ENCODE assay signal across 9 cellular contexts in genomic region chr15:78944669-78945407, GRCh38. TPM values are rescaled to one million over a fixed set of nuclear protein-coding genes. Genes with fewer than 3 reads are reported as not detected.
A peak's percentile ranks its signal among the peaks of the same experiment; 100 is the strongest.
DNase-seq lines count a peak whose midpoint lies in the region; TF ChIP-seq lines count a peak whose summit lies in the region.
"Had no signal": no experiment of that assay in that cellular context is flagged by ENCODE, and none has a peak within 500 bp of the region (broad histone marks: within the 10 kb centered on the region; RNA-seq: fewer than 3 reads in every experiment).

A gene with protein sequence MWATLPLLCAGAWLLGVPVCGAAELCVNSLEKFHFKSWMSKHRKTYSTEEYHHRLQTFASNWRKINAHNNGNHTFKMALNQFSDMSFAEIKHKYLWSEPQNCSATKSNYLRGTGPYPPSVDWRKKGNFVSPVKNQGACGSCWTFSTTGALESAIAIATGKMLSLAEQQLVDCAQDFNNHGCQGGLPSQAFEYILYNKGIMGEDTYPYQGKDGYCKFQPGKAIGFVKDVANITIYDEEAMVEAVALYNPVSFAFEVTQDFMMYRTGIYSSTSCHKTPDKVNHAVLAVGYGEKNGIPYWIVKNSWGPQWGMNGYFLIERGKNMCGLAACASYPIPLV (minus strand): TSS chr15:78945046. CDS start chr15:78944981, 65 bp downstream.

- H3K9ac ChIP-seq in HUES48 (ENCODE audit: low read depth, low read length): no peak within 1 kb of the TSS

- peaks cover 29% of the 10 kb centered on the region for H3K27me3 ChIP-seq in HUES48 (ENCODE audit: control insufficient read depth, insufficient read depth, low read length)
- H3K27me3 ChIP-seq in suprapubic skin: no peaks in the 10 kb centered on the region

- H3K4me3 ChIP-seq in HUES48 (ENCODE audit: low read depth, low read length) (peak within 1 kb of the TSS; percentile 72), suprapubic skin (peak within 1 kb of the TSS; percentile 53)

- TF ChIP-seq EP300 in suprapubic skin (IDR thresholded peaks at IDR 0.05): no peak

- H3K36me3 ChIP-seq in HUES48 (ENCODE audit: control insufficient read depth, insufficient read depth, low read length): no peaks in the 10 kb centered on the region
- no peaks in the 10 kb centered on the region for H3K36me3 ChIP-seq in suprapubic skin

- no peak for TF ChIP-seq CTCF in GM20000 (IDR thresholded peaks at IDR 0.05; ENCODE audit: extremely low read depth, missing control alignments)
- TF ChIP-seq CTCF in suprapubic skin (IDR thresholded peaks at IDR 0.05): no peak

- WGBS in suprapubic skin: 10% methylated on average over 15 of the region's 71 CpGs

- peak in 1 of 2 donors; percentile 14 for TF ChIP-seq POLR2A in suprapubic skin (IDR thresholded peaks at IDR 0.05)

- H3K27ac ChIP-seq in HUES48 (ENCODE audit: low read depth, low read length) (no peak within 1 kb of the TSS), suprapubic skin (peak within 1 kb of the TSS; percentile 62)
- H3K27ac ChIP-seq: epithelial cell of prostate had no signal

- H3K9me3 ChIP-seq in HUES48 (ENCODE audit: control insufficient read depth, insufficient read depth, low read length): no peaks in the 10 kb centered on the region
- no peaks in the 10 kb centered on the region for H3K9me3 ChIP-seq in suprapubic skin

- DNase-seq in COLO668 (lab: John Stamatoyannopoulos, UW; ENCODE audit: unreplicated experiment) (peak; percentile 84), GM20000 (ENCODE audit: low spot score) (peak; percentile 93), RPMI8226 (peak; percentile 79), glomerular visceral epithelial cell (ENCODE audit: extremely low spot score) (peak; percentile 69), occipital lobe (lab: John Stamatoyannopoulos, UW) (peak; percentile 69), suprapubic skin (ENCODE audit: low spot score in 2 of 2) (peak in 1 of 2 donors; percentile 80)
- DNase-seq in activated gamma-delta T cell treated with anti-CD3 and anti-CD28 coated beads, Interleukin-2, amount 50 U/mL, for 16 hours (ENCODE audit: low read depth): peak; percentile 39

- H3K4me1 ChIP-seq in HUES48 (ENCODE audit: control insufficient read depth, insufficient read depth, low read length) (0 out of 2 replicates have a peak, but pooled peaks cover 6% of the 10 kb centered on the region), suprapubic skin (peaks cover 25% of the 10 kb centered on the region)

RNA-seq across cellular contexts. Expression of the gene that starts here (rescaled TPM):
- 29.2 TPM for total RNA-seq in occipital lobe
- 100 to 1,000 TPM in 3 of 4 donors, 10 to 100 TPM in 1; 98.4 to 308 (median 219) TPM for total RNA-seq in suprapubic skin
